ENCODE assay signal across 8 cellular contexts in genomic region chr15:43746903-43747309, GRCh38. TPM values are rescaled to one million over a fixed set of nuclear protein-coding genes. Genes with fewer than 3 reads are reported as not detected.
DNase-seq lines count a peak whose midpoint lies in the region; ATAC-seq, FAIRE-seq and TF ChIP-seq lines count a peak whose summit lies in the region.
"Not testable (repeated sequence)": the region's sequence is repeated elsewhere in the genome, so short reads cannot be mapped to it uniquely, and the experiment has no call there.

No MANE protein-coding gene starts in this region.

- peak overlapping the region; percentile 96 for H3K27ac Mint-ChIP-seq in activated CD8-positive, alpha-beta T cell treated with anti-CD3 and anti-CD28 coated beads, Interleukin-2, amount 10 ng/mL, durations not matched to agents 7 days and 5 days

- TF ChIP-seq CTCF in AG10803 (conservative IDR thresholded peaks at IDR 0.05; ENCODE audit: low read length); H1 (IDR thresholded peaks at IDR 0.05; ENCODE audit: control extremely low read depth in 1 of 3, insufficient read depth in 1 of 3, low read depth in 1 of 3, low read length in 3 of 3): not testable (repeated sequence)

- peak overlapping the region; percentile 83 to 95 (median 90) for H3K9ac ChIP-seq in H1 (replicated peaks in 1 of 4; ENCODE audit: extremely low read depth in 1 of 4, low read depth in 3 of 4, low read length in 3 of 4)

- not testable (repeated sequence) for H3K9me3 Mint-ChIP-seq in activated CD8-positive, alpha-beta T cell treated with anti-CD3 and anti-CD28 coated beads, Interleukin-2, amount 10 ng/mL, durations not matched to agents 7 days and 5 days (ENCODE audit: insufficient read depth)

- not testable (repeated sequence) for H3K14ac ChIP-seq in H1 (ENCODE audit: insufficient read length)

- intact Hi-C loops in sciatic nerve (cut with DNase I): not testable (repeated sequence)

- not testable (repeated sequence) for H3K4ac ChIP-seq in H1 (replicated peaks; ENCODE audit: insufficient read length, low read depth, low read length)

- not testable (repeated sequence) for TF ChIP-seq EP300 in H1 (IDR thresholded peaks at IDR 0.05; ENCODE audit: borderline replicate concordance in 1 of 2, low read depth in 2 of 2, low read length in 2 of 2)

- H3K23me2 ChIP-seq in H1 (ENCODE audit: low read depth, low read length): not testable (repeated sequence)

- DNase-seq in AG10803 (ENCODE audit: low read depth): peak; percentile 31
- DNase-seq in NOMO-1 (lab: John Stamatoyannopoulos, UW; ENCODE audit: unreplicated experiment in 2 of 2): peak; percentile 39 to 47
- peak; percentile 35 for DNase-seq in activated CD8-positive, alpha-beta T cell treated with anti-CD3 and anti-CD28 coated beads, Interleukin-2, amount 10 ng/mL, durations not matched to agents 7 days and 5 days
- not testable (repeated sequence) for DNase-seq in H1 (ENCODE audit: low read depth in 1 of 2, low spot score in 2 of 2); sciatic nerve (ENCODE audit: low spot score)
- peak; percentile 50 for DNase-seq in kidney tubule cell (ENCODE audit: low spot score)

- not testable (repeated sequence) for H2BK15ac ChIP-seq in H1 (ENCODE audit: low read length)

- ATAC-seq in GM19438 (IDR thresholded peaks at IDR 0.05; ENCODE audit: low read depth, unreplicated experiment) (peak; percentile 22), HG03432 (IDR thresholded peaks at IDR 0.05; ENCODE audit: unreplicated experiment) (peak; percentile 19), sciatic nerve (peak; percentile 27)
- ATAC-seq in activated CD8-positive, alpha-beta T cell treated with anti-CD3 and anti-CD28 coated beads, Interleukin-2, amount 10 ng/mL, durations not matched to agents 7 days and 5 days: peak; percentile 20

- H4K8ac ChIP-seq in H1 (ENCODE audit: extremely low read depth, insufficient read depth, low read length): not testable (repeated sequence)

- peaks cover 7 to 53% of the 10 kb centered on the region in 2 experiments for H3K79me2 ChIP-seq in H1 (ENCODE audit: control insufficient read depth in 1 of 2, insufficient read depth in 2 of 2, low read length in 2 of 2)

- H3K4me2 ChIP-seq in H1 (ENCODE audit: insufficient read depth in 1 of 2, low read depth in 2 of 2, low read length in 2 of 2): peak overlapping the region; percentile 61 to 73

- peaks cover 28% of the 10 kb centered on the region for H3K36me3 Mint-ChIP-seq in activated CD8-positive, alpha-beta T cell treated with anti-CD3 and anti-CD28 coated beads, Interleukin-2, amount 10 ng/mL, durations not matched to agents 7 days and 5 days (ENCODE audit: low read depth)

- not testable (repeated sequence) for H2AK5ac ChIP-seq in H1 (ENCODE audit: low read depth, low read length)

- not testable (repeated sequence) for H3K27me3 Mint-ChIP-seq in activated CD8-positive, alpha-beta T cell treated with anti-CD3 and anti-CD28 coated beads, Interleukin-2, amount 10 ng/mL, durations not matched to agents 7 days and 5 days (ENCODE audit: low read depth)

- H3K18ac ChIP-seq in H1 (ENCODE audit: extremely low read depth, low read length): not testable (repeated sequence)

- 4% methylated on average over 12 of the region's 12 CpGs; no CpG with 5 or more reads in 1 of the 2 experiments for WGBS in H1 (ENCODE audit: extremely low coverage in 1 of 2, insufficient coverage in 1 of 2, insufficient read length in 1 of 2, insufficient replicate concordance in 2 of 2, low coverage in 1 of 2, low lambda C conversion rate in 2 of 2, missing lambda C conversion rate in 1 of 2), 2 experiments

- H3K56ac ChIP-seq in H1 (replicated peaks; ENCODE audit: insufficient read length, low read depth, low read length): peak overlapping the region; percentile 77

- not testable (repeated sequence) for H3K9me3 ChIP-seq in H1 (ENCODE audit: insufficient read depth in 2 of 2, low read depth in 1 of 2, low read length in 1 of 2)

- peak overlapping the region; percentile 75 for H2BK5ac ChIP-seq in H1 (ENCODE audit: low read depth, low read length)

- H4K91ac ChIP-seq in H1 (replicated peaks; ENCODE audit: insufficient read length, low read length): not testable (repeated sequence)

- not testable (repeated sequence) for H3K27me3 ChIP-seq in H1 (replicated peaks in 1 of 4; ENCODE audit: control insufficient read depth in 3 of 4, extremely low read depth in 1 of 4, insufficient read depth in 3 of 4, low read length in 3 of 4)

- peaks cover 36% of the 10 kb centered on the region for H3K4me1 Mint-ChIP-seq in activated CD8-positive, alpha-beta T cell treated with anti-CD3 and anti-CD28 coated beads, Interleukin-2, amount 10 ng/mL, durations not matched to agents 7 days and 5 days (ENCODE audit: low read depth)

- CTCF ChIA-PET in activated CD8-positive, alpha-beta T cell treated with anti-CD3 and anti-CD28 coated beads, Interleukin-2, amount 10 ng/mL, durations not matched to agents 7 days and 5 days (lab: Charles Lee): interaction anchor here (1.1 to 1.8 kb wide), 2 partner anchors 23 to 77 kb away, joined by 4 to 5 read pairs; partner anchors contain the start of gene MFAP1
- CTCF ChIA-PET in H1 (lab: Charles Lee; ENCODE audit: partially characterized antibody): not testable (repeated sequence)

- not testable (repeated sequence) for H3K23ac ChIP-seq in H1 (ENCODE audit: insufficient read length)

- H2AFZ ChIP-seq in H1 (ENCODE audit: low read length): not testable (repeated sequence)

- peak overlapping the region; percentile 94 for H3K27ac ChIP-seq in H1 (ENCODE audit: low read depth, low read length)

- not testable (repeated sequence) for H2BK12ac ChIP-seq in H1 (ENCODE audit: low read depth, low read length)

- TF ChIP-seq RAD21 in H1 (IDR thresholded peaks at IDR 0.05 in 1 of 2, conservative IDR thresholded peaks at IDR 0.05 in 1 of 2; ENCODE audit: low read depth in 2 of 2, low read length in 2 of 2): not testable (repeated sequence)

- peak overlapping the region; percentile 96 for H3K4me3 Mint-ChIP-seq in activated CD8-positive, alpha-beta T cell treated with anti-CD3 and anti-CD28 coated beads, Interleukin-2, amount 10 ng/mL, durations not matched to agents 7 days and 5 days

- H2BK20ac ChIP-seq in H1 (ENCODE audit: low read length): not testable (repeated sequence)

- H4K20me1 ChIP-seq in H1 (replicated peaks in 1 of 2; ENCODE audit: control insufficient read depth in 1 of 2, insufficient read depth in 2 of 2, low read length in 2 of 2): peaks cover 7 to 13% of the 10 kb centered on the region in 2 experiments

- H3K4me3 ChIP-seq in AG10803 (ENCODE audit: low read length) (peak overlapping the region; percentile 72), H1 (ENCODE audit: extremely low read depth in 1 of 4, insufficient read depth in 2 of 4, low read depth in 3 of 4, low read length in 4 of 4) (peak overlapping the region; percentile 81 to 92 (median 88))

- not testable (repeated sequence) for TF ChIP-seq POLR2A in H1 (IDR thresholded peaks at IDR 0.05; ENCODE audit: control extremely low read depth in 1 of 2, low read depth in 2 of 2, low read length in 2 of 2)

- H3K36me3 ChIP-seq in H1 (ENCODE audit: control insufficient read depth in 2 of 4, insufficient read depth in 4 of 4, low read length in 3 of 4): not testable (repeated sequence)

- peak overlapping the region; percentile 90 for H4K5ac ChIP-seq in H1 (ENCODE audit: insufficient read length, low read depth, low read length)

- H3K4me1 ChIP-seq in H1 (replicated peaks in 1 of 4; ENCODE audit: control insufficient read depth in 3 of 4, insufficient read depth in 4 of 4, low read length in 3 of 4): not testable (repeated sequence)

- POLR2A ChIA-PET in activated CD8-positive, alpha-beta T cell treated with anti-CD3 and anti-CD28 coated beads, Interleukin-2, amount 10 ng/mL, durations not matched to agents 7 days and 5 days (lab: Charles Lee): interaction anchor here (0.7 to 1.5 kb wide), 5 partner anchors 9 to 80 kb away, joined by 3 to 10 read pairs (median 4); partner anchors contain the start of genes HYPK, SERF2 and SERINC4
- POLR2A ChIA-PET in H1 (lab: Charles Lee; ENCODE audit: partially characterized antibody): interaction anchor here (1.0 to 2.1 kb wide), 6 partner anchors 9 to 254 kb away, joined by 3 to 8 read pairs (median 5); partner anchors contain the start of genes HYPK, SERINC4 and TP53BP1

- peak; percentile 32 for FAIRE-seq in H1 (lab: Jason Lieb, UNC)

- not testable (repeated sequence) for H3K79me1 ChIP-seq in H1 (ENCODE audit: low read depth, low read length)

- H2BK120ac ChIP-seq in H1 (replicated peaks; ENCODE audit: low read depth, low read length): not testable (repeated sequence)

RNA-seq across cellular contexts. Expression of gene PDIA3, which starts 0.7 kb away (rescaled TPM):
- 100 to 1,000 TPM; 306 to 313 TPM for total RNA-seq in activated CD8-positive, alpha-beta T cell treated with anti-CD3 and anti-CD28 coated beads, Interleukin-2, amount 10 ng/mL, durations not matched to agents 7 days and 5 days
- 653 and 655 TPM in 2 replicates for total RNA-seq in H1 (2021; fragmentation: NEBNext Ultra II Directional; extraction: Animal tissue kit (Norgen Biotek cat#: 25700))
- polyA plus RNA-seq in H1 (2011; rRNA removed): 70.8 and 90.4 TPM in 2 replicates
- 121 TPM for polyA plus RNA-seq in H1 (2011; cell fraction: cytosol; rRNA removed)
- 1,003 TPM for polyA plus RNA-seq in H1 (2011; cell fraction: nucleus; rRNA removed)
- polyA plus RNA-seq in H1 (2012, experiment 1 of 2): 447 to 565 TPM (median 501 TPM) in 4 replicates
- polyA plus RNA-seq in H1 (2012, experiment 2 of 2): 101 TPM
- polyA plus RNA-seq in H1 (2013, experiment 1 of 2): 710 TPM
- polyA plus RNA-seq in H1 (2013, experiment 2 of 2): 740 TPM
- polyA minus RNA-seq in H1 (2011; rRNA and poly(A)+ RNA removed): 32.6 and 46.8 TPM in 2 replicates
- polyA minus RNA-seq in H1 (2011; cell fraction: cytosol; rRNA and poly(A)+ RNA removed): 236 TPM
- polyA minus RNA-seq in H1 (2011; cell fraction: nucleus; rRNA and poly(A)+ RNA removed): 109 TPM
- total RNA-seq in sciatic nerve: 194 TPM

RNA-seq across cellular contexts. Expression of gene ELL3, which starts 29.9 kb away (rescaled TPM):
- 1 to 10 TPM; 3.1 to 4.4 TPM for total RNA-seq in activated CD8-positive, alpha-beta T cell treated with anti-CD3 and anti-CD28 coated beads, Interleukin-2, amount 10 ng/mL, durations not matched to agents 7 days and 5 days
- total RNA-seq in H1 (2021; fragmentation: NEBNext Ultra II Directional; extraction: Animal tissue kit (Norgen Biotek cat#: 25700)): 9.2 and 11.0 TPM in 2 replicates
- 13.7 and 15.5 TPM in 2 replicates for polyA plus RNA-seq in H1 (2011; rRNA removed)
- 15.8 TPM for polyA plus RNA-seq in H1 (2011; cell fraction: cytosol; rRNA removed)
- 20.9 TPM for polyA plus RNA-seq in H1 (2011; cell fraction: nucleus; rRNA removed)
- 6.7 to 10.4 TPM (median 8.4 TPM) in 4 replicates for polyA plus RNA-seq in H1 (2012, experiment 1 of 2)
- polyA plus RNA-seq in H1 (2012, experiment 2 of 2): 5.6 TPM
- 5.5 TPM for polyA plus RNA-seq in H1 (2013, experiment 1 of 2)
- polyA plus RNA-seq in H1 (2013, experiment 2 of 2): 5.8 TPM
- 26.8 and 31.5 TPM in 2 replicates for polyA minus RNA-seq in H1 (2011; rRNA and poly(A)+ RNA removed)
- polyA minus RNA-seq in H1 (2011; cell fraction: cytosol; rRNA and poly(A)+ RNA removed): 10.0 TPM
- polyA minus RNA-seq in H1 (2011; cell fraction: nucleus; rRNA and poly(A)+ RNA removed): 14.1 TPM
- 5.6 TPM for total RNA-seq in sciatic nerve

RNA-seq across cellular contexts. Expression of gene SERF2, which starts 45.2 kb away (rescaled TPM):
- 1,000 to 10,000 TPM; 1,025 to 1,042 TPM for total RNA-seq in activated CD8-positive, alpha-beta T cell treated with anti-CD3 and anti-CD28 coated beads, Interleukin-2, amount 10 ng/mL, durations not matched to agents 7 days and 5 days
- total RNA-seq in H1 (2021; fragmentation: NEBNext Ultra II Directional; extraction: Animal tissue kit (Norgen Biotek cat#: 25700)): 655 and 672 TPM in 2 replicates
- 999 and 1,376 TPM in 2 replicates for polyA plus RNA-seq in H1 (2011; rRNA removed)
- polyA plus RNA-seq in H1 (2011; cell fraction: cytosol; rRNA removed): 1,174 TPM
- 1,118 TPM for polyA plus RNA-seq in H1 (2011; cell fraction: nucleus; rRNA removed)
- 775 to 1,254 TPM (median 901 TPM) in 4 replicates for polyA plus RNA-seq in H1 (2012, experiment 1 of 2)
- 2,658 TPM for polyA plus RNA-seq in H1 (2012, experiment 2 of 2)
- polyA plus RNA-seq in H1 (2013, experiment 1 of 2): 1,567 TPM
- polyA plus RNA-seq in H1 (2013, experiment 2 of 2): 1,462 TPM
- 150 and 259 TPM in 2 replicates for polyA minus RNA-seq in H1 (2011; rRNA and poly(A)+ RNA removed)
- 192 TPM for polyA minus RNA-seq in H1 (2011; cell fraction: cytosol; rRNA and poly(A)+ RNA removed)
- polyA minus RNA-seq in H1 (2011; cell fraction: nucleus; rRNA and poly(A)+ RNA removed): 219 TPM
- total RNA-seq in sciatic nerve: 656 TPM

RNA-seq across cellular contexts. Expression of gene SERINC4, which starts 53.1 kb away (rescaled TPM):
- total RNA-seq in activated CD8-positive, alpha-beta T cell treated with anti-CD3 and anti-CD28 coated beads, Interleukin-2, amount 10 ng/mL, durations not matched to agents 7 days and 5 days: under 1 TPM; 0.21 to 0.39 TPM
- total RNA-seq in H1 (2021; fragmentation: NEBNext Ultra II Directional; extraction: Animal tissue kit (Norgen Biotek cat#: 25700)): not detected in 2 replicates
- 0.08 and 0.14 TPM in 2 replicates for polyA plus RNA-seq in H1 (2011; rRNA removed)
- 0.16 TPM for polyA plus RNA-seq in H1 (2011; cell fraction: cytosol; rRNA removed)
- polyA plus RNA-seq in H1 (2011; cell fraction: nucleus; rRNA removed): 0.11 TPM
- not detected in 4 replicates for polyA plus RNA-seq in H1 (2012, experiment 1 of 2)
- 0.91 TPM for polyA plus RNA-seq in H1 (2012, experiment 2 of 2)
- polyA plus RNA-seq in H1 (2013, experiment 1 of 2): 0.08 TPM
- 0.06 TPM for polyA plus RNA-seq in H1 (2013, experiment 2 of 2)
- 0.06 TPM in 1 of 2 replicates, not detected in the other for polyA minus RNA-seq in H1 (2011; rRNA and poly(A)+ RNA removed)
- polyA minus RNA-seq in H1 (2011; cell fraction: cytosol; rRNA and poly(A)+ RNA removed): not detected
- polyA minus RNA-seq in H1 (2011; cell fraction: nucleus; rRNA and poly(A)+ RNA removed): not detected
- total RNA-seq in sciatic nerve: 0.31 TPM

RNA-seq across cellular contexts. Expression of gene CKMT1A, which starts 53.2 kb away (rescaled TPM):
- total RNA-seq in activated CD8-positive, alpha-beta T cell treated with anti-CD3 and anti-CD28 coated beads, Interleukin-2, amount 10 ng/mL, durations not matched to agents 7 days and 5 days: not detected
- total RNA-seq in H1 (2021; fragmentation: NEBNext Ultra II Directional; extraction: Animal tissue kit (Norgen Biotek cat#: 25700)): 33.8 and 35.0 TPM in 2 replicates
- polyA plus RNA-seq in H1 (2011; rRNA removed): 38.9 and 44.8 TPM in 2 replicates
- polyA plus RNA-seq in H1 (2011; cell fraction: cytosol; rRNA removed): 52.1 TPM
- 69.0 TPM for polyA plus RNA-seq in H1 (2011; cell fraction: nucleus; rRNA removed)
- polyA plus RNA-seq in H1 (2012, experiment 1 of 2): 35.9 to 44.4 TPM (median 43.2 TPM) in 4 replicates
- 39.5 TPM for polyA plus RNA-seq in H1 (2012, experiment 2 of 2)
- polyA plus RNA-seq in H1 (2013, experiment 1 of 2): 24.9 TPM
- 22.8 TPM for polyA plus RNA-seq in H1 (2013, experiment 2 of 2)
- polyA minus RNA-seq in H1 (2011; rRNA and poly(A)+ RNA removed): 87.9 and 108 TPM in 2 replicates
- polyA minus RNA-seq in H1 (2011; cell fraction: cytosol; rRNA and poly(A)+ RNA removed): 24.1 TPM
- polyA minus RNA-seq in H1 (2011; cell fraction: nucleus; rRNA and poly(A)+ RNA removed): 35.8 TPM
- 0.36 TPM for total RNA-seq in sciatic nerve
